Comparison of ENCODE assay signal across 8 cellular contexts in the genomic region with DNA sequence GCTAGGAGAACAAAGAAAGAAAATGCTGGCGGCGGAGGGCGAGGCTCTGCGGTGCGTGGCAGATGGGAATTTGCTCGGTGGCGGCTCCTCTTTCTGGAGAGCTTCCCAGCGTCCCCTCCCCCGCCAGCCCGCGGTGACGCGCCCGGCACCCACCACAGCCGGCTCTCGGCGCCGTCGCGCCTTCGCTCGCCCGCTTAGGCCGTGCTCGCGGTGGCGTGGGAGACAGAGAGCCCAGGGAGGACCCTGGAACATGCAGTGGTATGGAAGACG. TPM values are rescaled to one million over a fixed set of nuclear protein-coding genes. Genes with fewer than 3 reads are reported as not detected.
DNase-seq lines count a peak whose midpoint lies in the region; ATAC-seq, FAIRE-seq and TF ChIP-seq lines count a peak whose summit lies in the region.

No MANE protein-coding gene starts in this region.

- H3K4me2 ChIP-seq in endothelial cell of umbilical vein (ENCODE audit: insufficient read depth, low read length) (peak overlapping the region; percentile 56), mesendoderm (ENCODE audit: low read length) (peak overlapping the region; percentile 34)

- H2AFZ ChIP-seq in endothelial cell of umbilical vein (ENCODE audit: low read depth, low read length) = peak overlapping the region; percentile 41

- DNase-seq in AG09319 (ENCODE audit: extremely low read depth, low read depth) (peak; percentile 39), activated B cell treated with CpG ODN at 0.5 μM for 24 hours (peak; percentile 55), endothelial cell of umbilical vein (ENCODE audit: low read depth, low spot score) (peak; percentile 45), mesendoderm (peak; percentile 39), GOT3 (lab: John Stamatoyannopoulos, UW) (no peak)
- no peak for DNase-seq in stimulated activated effector memory CD8-positive, alpha-beta T cell treated with anti-CD3 and anti-CD28 coated beads, Interleukin-12 subunit alpha, Interleukin-12 subunit beta, amount 100 ng/mL, for 72 hours (ENCODE audit: low spot score in 2 of 2)

- peak overlapping the region; percentile 63 for H3K4ac ChIP-seq in mesendoderm (ENCODE audit: low read depth, low read length)

- no peaks in the 10 kb centered on the region for H3K27me3 Mint-ChIP-seq in activated B cell treated with CpG ODN at 0.5 μM for 24 hours

- H3K56ac ChIP-seq in mesendoderm (ENCODE audit: low read length) = peak overlapping the region; percentile 93

- dilution Hi-C loops in endothelial cell of umbilical vein (cut with MboI; ENCODE audit: extremely low pct_ligation_motif_present, low sequenced_read_pairs) = no loop called here

- no peaks in the 10 kb centered on the region for H3K36me3 ChIP-seq in HUES48 (ENCODE audit: control insufficient read depth, insufficient read depth, low read length)
- no peaks in the 10 kb centered on the region for H3K36me3 ChIP-seq in endothelial cell of umbilical vein (ENCODE audit: control insufficient read depth in 2 of 2, extremely low read depth in 1 of 2, insufficient read depth in 2 of 2, low read length in 2 of 2)
- H3K36me3 ChIP-seq in mesendoderm (ENCODE audit: control insufficient read depth, insufficient read depth, low read length) = no peaks in the 10 kb centered on the region

- no peak overlapping the region for H2AK5ac ChIP-seq in mesendoderm (ENCODE audit: low read length)

- no peak overlapping the region for H2BK15ac ChIP-seq in mesendoderm (replicated peaks; ENCODE audit: low read depth)

- H3K79me2 ChIP-seq in endothelial cell of umbilical vein (ENCODE audit: control insufficient read depth, insufficient read depth, low read length) (peaks cover 34% of the 10 kb centered on the region), mesendoderm (ENCODE audit: control insufficient read depth, insufficient read depth, low read length) (peaks cover 3% of the 10 kb centered on the region)

- no peak overlapping the region for H3K23ac ChIP-seq in mesendoderm (ENCODE audit: low read length)

- H3K27ac Mint-ChIP-seq in activated B cell treated with CpG ODN at 0.5 μM for 24 hours = peak overlapping the region; percentile 91
- H3K27ac Mint-ChIP-seq in stimulated activated effector memory CD8-positive, alpha-beta T cell treated with anti-CD3 and anti-CD28 coated beads, Interleukin-12 subunit alpha, Interleukin-12 subunit beta, amount 100 ng/mL, for 72 hours = peak overlapping the region; percentile 97

- H3K9me1 ChIP-seq in endothelial cell of umbilical vein (replicated peaks; ENCODE audit: control insufficient read depth, extremely low read depth, insufficient read depth, low read length) = no peaks in the 10 kb centered on the region

- peak overlapping the region; percentile 88 for H3K4me3 Mint-ChIP-seq in activated B cell treated with CpG ODN at 0.5 μM for 24 hours
- peak overlapping the region; percentile 96 for H3K4me3 Mint-ChIP-seq in stimulated activated effector memory CD8-positive, alpha-beta T cell treated with anti-CD3 and anti-CD28 coated beads, Interleukin-12 subunit alpha, Interleukin-12 subunit beta, amount 100 ng/mL, for 72 hours

- no peak for FAIRE-seq in endothelial cell of umbilical vein (lab: Jason Lieb, UNC)

- peak overlapping the region; percentile 7 for H3K18ac ChIP-seq in mesendoderm (ENCODE audit: low read length)

- H3K9me3 ChIP-seq in HUES48 (ENCODE audit: control insufficient read depth, insufficient read depth, low read length) (no peaks in the 10 kb centered on the region), endothelial cell of umbilical vein (replicated peaks; ENCODE audit: control insufficient read depth, insufficient read depth, low read length) (no peaks in the 10 kb centered on the region)

- H4K5ac ChIP-seq in mesendoderm (ENCODE audit: low read length) = no peak overlapping the region

- peak overlapping the region; percentile 96 for H3K4me3 ChIP-seq in HUES48 (ENCODE audit: low read depth, low read length)
- H3K4me3 ChIP-seq in endothelial cell of umbilical vein (replicated peaks in 1 of 3; ENCODE audit: insufficient read depth in 1 of 3, low read depth in 1 of 3, low read length in 3 of 3) = peak overlapping the region; percentile 35 to 98 (median 75)
- H3K4me3 ChIP-seq in mesendoderm (ENCODE audit: low read length) = peak overlapping the region; percentile 51

- WGBS in mesendoderm (ENCODE audit: extremely low coverage, insufficient coverage, low lambda C conversion rate) = no CpG with 5 or more reads among the region's 28 CpGs

- CTCF ChIA-PET in activated B cell treated with CpG ODN at 0.5 μM for 24 hours (lab: Charles Lee) = interaction anchor here (1.0 to 2.1 kb wide), 4 partner anchors 13 to 67 kb away, joined by 3 to 6 read pairs (median 4); no protein-coding TSS in a partner anchor
- CTCF ChIA-PET in endothelial cell of umbilical vein (lab: Charles Lee) = interaction anchor here (0.7 to 1.7 kb wide), 2 partner anchors 22 to 67 kb away, joined by 3 to 12 read pairs; no protein-coding TSS in a partner anchor

- H4K20me1 ChIP-seq in endothelial cell of umbilical vein (replicated peaks; ENCODE audit: control insufficient read depth, extremely low read depth, insufficient read depth, low read length) = no peaks in the 10 kb centered on the region

- peaks cover 7% of the 10 kb centered on the region for H3K36me3 Mint-ChIP-seq in activated B cell treated with CpG ODN at 0.5 μM for 24 hours (ENCODE audit: low read depth)
- H3K36me3 Mint-ChIP-seq in stimulated activated effector memory CD8-positive, alpha-beta T cell treated with anti-CD3 and anti-CD28 coated beads, Interleukin-12 subunit alpha, Interleukin-12 subunit beta, amount 100 ng/mL, for 72 hours = peaks cover 61% of the 10 kb centered on the region

- no peak overlapping the region for H2BK120ac ChIP-seq in mesendoderm (ENCODE audit: low read depth, low read length)

- TF ChIP-seq CTCF in AG09319 (IDR thresholded peaks at IDR 0.05; ENCODE audit: low read depth, low read length) (peak; percentile 19), activated B cell treated with CpG ODN at 0.5 μM for 24 hours (IDR thresholded peaks at IDR 0.05) (no peak), endothelial cell of umbilical vein (IDR thresholded peaks at IDR 0.05; ENCODE audit: extremely low read depth in 1 of 2, insufficient read depth in 1 of 2, low read depth in 1 of 2, low read length in 2 of 2) (peak in 1 of 2 donors; percentile 14)

- POLR2A ChIA-PET in activated B cell treated with CpG ODN at 0.5 μM for 24 hours (lab: Charles Lee) = interaction anchor here (0.6 to 4.5 kb wide), 10 partner anchors 9 to 499 kb away, joined by 3 to 67 read pairs (median 4); partner anchors contain the start of genes HNRNPF and ZNF33B
- POLR2A ChIA-PET in endothelial cell of umbilical vein (lab: Charles Lee) = no interaction called here

- no peak overlapping the region for H4K8ac ChIP-seq in mesendoderm (ENCODE audit: low read depth, low read length)

- no peak overlapping the region for H2BK5ac ChIP-seq in mesendoderm (ENCODE audit: low read length)

- peaks cover 2% of the 10 kb centered on the region for H3K79me1 ChIP-seq in mesendoderm (ENCODE audit: low read length)

- peaks cover 55% of the 10 kb centered on the region for H3K4me1 Mint-ChIP-seq in activated B cell treated with CpG ODN at 0.5 μM for 24 hours
- H3K4me1 Mint-ChIP-seq in stimulated activated effector memory CD8-positive, alpha-beta T cell treated with anti-CD3 and anti-CD28 coated beads, Interleukin-12 subunit alpha, Interleukin-12 subunit beta, amount 100 ng/mL, for 72 hours = peaks cover 68% of the 10 kb centered on the region

- H3K9ac ChIP-seq in HUES48 (ENCODE audit: low read depth, low read length) = peak overlapping the region; percentile 56; the same call in 1 of the 2 replicates
- peak overlapping the region; percentile 92 for H3K9ac ChIP-seq in endothelial cell of umbilical vein (replicated peaks; ENCODE audit: extremely low read depth, insufficient read depth, low read length)
- H3K9ac ChIP-seq in mesendoderm (ENCODE audit: low read length) = peak overlapping the region; percentile 80

- peak overlapping the region; percentile 71 for H3K27ac ChIP-seq in HUES48 (ENCODE audit: low read depth, low read length)
- peak overlapping the region; percentile 81 for H3K27ac ChIP-seq in endothelial cell of umbilical vein (ENCODE audit: insufficient read depth, low read depth, low read length)
- H3K27ac ChIP-seq in mesendoderm (ENCODE audit: low read depth, low read length) = no peak overlapping the region

- ATAC-seq in GM18909 (IDR thresholded peaks at IDR 0.05; ENCODE audit: poor library complexity, unreplicated experiment) (peak; percentile 22), activated B cell treated with CpG ODN at 0.5 μM for 24 hours (ENCODE audit: low read depth) (peak; percentile 45)
- peak; percentile 57 for ATAC-seq in stimulated activated effector memory CD8-positive, alpha-beta T cell treated with anti-CD3 and anti-CD28 coated beads, Interleukin-12 subunit alpha, Interleukin-12 subunit beta, amount 100 ng/mL, for 72 hours

- no peaks in the 10 kb centered on the region for H3K9me3 Mint-ChIP-seq in activated B cell treated with CpG ODN at 0.5 μM for 24 hours
- no peaks in the 10 kb centered on the region for H3K9me3 Mint-ChIP-seq in stimulated activated effector memory CD8-positive, alpha-beta T cell treated with anti-CD3 and anti-CD28 coated beads, Interleukin-12 subunit alpha, Interleukin-12 subunit beta, amount 100 ng/mL, for 72 hours

- H3K4me1 ChIP-seq in HUES48 (ENCODE audit: control insufficient read depth, insufficient read depth, low read length) (peaks cover 7% of the 10 kb centered on the region), endothelial cell of umbilical vein (ENCODE audit: control insufficient read depth, extremely low read depth, insufficient read depth, low read length) (peaks cover 24% of the 10 kb centered on the region), mesendoderm (ENCODE audit: control insufficient read depth, low read depth, low read length) (no peaks in the 10 kb centered on the region)

- intact Hi-C loops in activated B cell treated with CpG ODN at 0.5 μM for 24 hours (cut with micrococcal nuclease) = loop anchor here (10.0 kb wide), 1 partner anchor 147 kb away; no protein-coding TSS in a partner anchor
- intact Hi-C loops in endothelial cell of umbilical vein (cut with micrococcal nuclease) = loop anchor here (5.0 kb wide), 1 partner anchor 270 kb away; the partner anchor contains the start of gene HNRNPF

- BruUV-seq in endothelial cell of umbilical vein (replicated peaks; lab: Mats Ljungman, UMichigan) = no TSS peak

- H3K27me3 ChIP-seq in HUES48 (ENCODE audit: control insufficient read depth, insufficient read depth, low read length) (peaks cover 8% of the 10 kb centered on the region), endothelial cell of umbilical vein (ENCODE audit: control insufficient read depth in 2 of 2, insufficient read depth in 2 of 2, low read length in 2 of 2) (peaks cover 2 to 6% of the 10 kb centered on the region in 2 experiments), mesendoderm (ENCODE audit: insufficient read depth, low read length, poor library complexity) (no peaks in the 10 kb centered on the region)

- TF ChIP-seq POLR2A in endothelial cell of umbilical vein (IDR thresholded peaks at IDR 0.05; ENCODE audit: low read depth, low read length) = no peak

RNA-seq across cellular contexts. Expression of gene CSGALNACT2, which starts 0.6 kb away (rescaled TPM):
- 15.2 and 17.4 TPM in 2 replicates for total RNA-seq in activated B cell treated with CpG ODN at 0.5 μM for 24 hours
- 17.7 and 19.9 TPM in 2 replicates for total RNA-seq in endothelial cell of umbilical vein
- polyA plus RNA-seq in endothelial cell of umbilical vein = 7.3 and 9.7 TPM in 2 replicates
- polyA plus RNA-seq in endothelial cell of umbilical vein (2011; cell fraction: cytosol; rRNA removed) = 12.0 and 12.2 TPM in 2 replicates
- polyA plus RNA-seq in endothelial cell of umbilical vein (2011; cell fraction: nucleus; rRNA removed) = 20.1 and 26.7 TPM in 2 replicates
- 28.8 and 33.4 TPM in 2 replicates for polyA plus RNA-seq in endothelial cell of umbilical vein (2012)
- 12.2 and 12.7 TPM in 2 replicates for polyA minus RNA-seq in endothelial cell of umbilical vein
- 3.9 TPM for polyA minus RNA-seq in endothelial cell of umbilical vein (2011; cell fraction: cytosol; rRNA and poly(A)+ RNA removed)
- polyA minus RNA-seq in endothelial cell of umbilical vein (2011; cell fraction: nucleus; rRNA and poly(A)+ RNA removed) = 7.3 and 9.9 TPM in 2 replicates
- polyA plus RNA-seq in mesendoderm (2013, experiment 1 of 2) = 6.1 TPM
- polyA plus RNA-seq in mesendoderm (2013, experiment 2 of 2) = 5.9 TPM

Comparison
In these comparisons a context has a peak if more than half of its experiments do, and no peak if none do; other contexts are left out.
1. DNase-seq: peak in AG09319 (single experiment), activated B cell treated with CpG ODN at 0.5 μM for 24 hours (single experiment), endothelial cell of umbilical vein (single experiment) and mesendoderm (single experiment); none in stimulated activated effector memory CD8-positive, alpha-beta T cell treated with anti-CD3 and anti-CD28 coated beads, Interleukin-12 subunit alpha, Interleukin-12 subunit beta, amount 100 ng/mL, for 72 hours (0 of 2) and GOT3 (single experiment).
2. Peak in every context shown above with its lines, with median percentiles within 50 percentile points of each other: ATAC-seq, H3K4me3 ChIP-seq and H3K9ac ChIP-seq.